ENCODE assay signal across 14 cellular contexts in genomic region chr14:70709726-70710382, GRCh38.
DNase-seq lines count a peak whose midpoint lies in the region; ATAC-seq and TF ChIP-seq lines count a peak whose summit lies in the region.
"Had no signal": no experiment of that assay in that cellular context is flagged by ENCODE, and none has a peak within 500 bp of the region (broad histone marks: within the 10 kb centered on the region; RNA-seq: fewer than 3 reads in every experiment).

No MANE protein-coding gene starts in this region.

- DNase-seq in COLO668 (lab: John Stamatoyannopoulos, UW; ENCODE audit: unreplicated experiment) (peak; percentile 65), NCI-H128 (lab: John Stamatoyannopoulos, UW; ENCODE audit: unreplicated experiment) (peak; percentile 36), NCI-H524 treated with DMSO at 0.1 percent for 48 hours (lab: John Stamatoyannopoulos, UW) (peak; percentile 13), islet precursor cell (peak; percentile 94), NCI-H2171 treated with DMSO at 0.1 percent for 48 hours (lab: John Stamatoyannopoulos, UW) (no peak), prostate gland (ENCODE audit: low spot score) (no peak)
- no peak for DNase-seq in activated CD8-positive, alpha-beta memory T cell treated with anti-CD3 and anti-CD28 coated beads for 24 hours
- DNase-seq: DND-41; effector memory CD8-positive, alpha-beta T cell had no signal

- no peak for TF ChIP-seq POLR2A in prostate gland (IDR thresholded peaks at IDR 0.05)

- intact Hi-C loops in prostate gland (cut with DNase I) = loop anchor here (10.0 kb wide), 1 partner anchor 85 kb away; no protein-coding TSS in a partner anchor

- H3K4me3 ChIP-seq in prostate gland = no peak overlapping the region
- H3K4me3 ChIP-seq: A549 had no signal

- no peaks in the 10 kb centered on the region for H3K4me1 ChIP-seq in prostate gland (replicated peaks)

- ATAC-seq in HG03565 (IDR thresholded peaks at IDR 0.05; ENCODE audit: unreplicated experiment) = no peak
- ATAC-seq: A549; activated CD4-positive, CD25-positive, alpha-beta regulatory T cell treated with anti-CD3 and anti-CD28 coated beads, Interleukin-2, amount 50 U/mL, for 24 hours; effector memory CD8-positive, alpha-beta T cell; HCT116 had no signal

- no peaks in the 10 kb centered on the region for H3K36me3 ChIP-seq in prostate gland

- TF ChIP-seq CTCF in prostate gland (IDR thresholded peaks at IDR 0.05) = no peak

- H3K9me3 ChIP-seq in prostate gland = no peaks in the 10 kb centered on the region
- H3K9me3 ChIP-seq: A549 had no signal

- no peak overlapping the region for H3K27ac ChIP-seq in prostate gland
- H3K27ac ChIP-seq: A549, KMS-11 had no signal

- 49% methylated on average over 8 of the region's 8 CpGs for WGBS in prostate gland

- no peaks in the 10 kb centered on the region for H3K27me3 ChIP-seq in prostate gland (replicated peaks; ENCODE audit: insufficient read depth)

Comparison
In these comparisons a context has a peak if more than half of its experiments do, and no peak if none do; other contexts are left out.
1. DNase-seq: peak in COLO668 (single experiment), NCI-H128 (single experiment), NCI-H524 treated with DMSO at 0.1 percent for 48 hours (single experiment) and islet precursor cell (single experiment); none in NCI-H2171 treated with DMSO at 0.1 percent for 48 hours (single experiment), activated CD8-positive, alpha-beta memory T cell treated with anti-CD3 and anti-CD28 coated beads for 24 hours (single experiment) and prostate gland (single experiment).